ENCODE assay signal across 8 cellular contexts in genomic region chr5:157172408-157172807, GRCh38. TPM values are rescaled to one million over a fixed set of nuclear protein-coding genes. Genes with fewer than 3 reads are reported as not detected.
DNase-seq lines count a peak whose midpoint lies in the region; ATAC-seq and TF ChIP-seq lines count a peak whose summit lies in the region.

No MANE protein-coding gene starts in this region.

- peak overlapping the region; percentile 66 for H3K4me3 Mint-ChIP-seq in activated T-cell treated with anti-CD3 and anti-CD28 coated beads, Interleukin-2, amount 50 U/mL, for 4 hours
- no peak overlapping the region for H3K4me3 Mint-ChIP-seq in glutamatergic neuron (ENCODE audit: unreplicated experiment)

- H3K36me3 ChIP-seq in HAP-1 (replicated peaks), result no peaks in the 10 kb centered on the region

- no peak overlapping the region for H3K4me3 ChIP-seq in HAP-1

- peaks cover 5% of the 10 kb centered on the region; the same call in 1 of the 2 replicates for H3K27me3 ChIP-seq in HAP-1 (ENCODE audit: low read depth)

- H3K9me3 Mint-ChIP-seq in activated T-cell treated with anti-CD3 and anti-CD28 coated beads, Interleukin-2, amount 50 U/mL, for 4 hours, result peaks cover 5% of the 10 kb centered on the region
- no peaks in the 10 kb centered on the region for H3K9me3 Mint-ChIP-seq in glutamatergic neuron (ENCODE audit: unreplicated experiment)

- no peak overlapping the region for H3K27ac ChIP-seq in caudate nucleus (ENCODE audit: low read depth, low read length)

- H3K4me1 Mint-ChIP-seq in activated T-cell treated with anti-CD3 and anti-CD28 coated beads, Interleukin-2, amount 50 U/mL, for 4 hours (ENCODE audit: low read depth), result peaks cover 81% of the 10 kb centered on the region
- H3K4me1 Mint-ChIP-seq in glutamatergic neuron (ENCODE audit: low read depth, unreplicated experiment), result no peaks in the 10 kb centered on the region

- H3K27me3 Mint-ChIP-seq in activated T-cell treated with anti-CD3 and anti-CD28 coated beads, Interleukin-2, amount 50 U/mL, for 4 hours (ENCODE audit: low read depth), result no peaks in the 10 kb centered on the region
- no peaks in the 10 kb centered on the region for H3K27me3 Mint-ChIP-seq in glutamatergic neuron (ENCODE audit: unreplicated experiment)

- H3K27ac Mint-ChIP-seq in glutamatergic neuron (ENCODE audit: unreplicated experiment), result no peak overlapping the region

- in situ Hi-C loops in HAP-1 (cut with MboI; ENCODE audit: low sequenced_read_pairs), result no loop called here

- peak; percentile 82 for DNase-seq in activated T-cell treated with anti-CD3 and anti-CD28 coated beads, Interleukin-2, amount 50 U/mL, for 4 hours
- DNase-seq in stimulated activated CD4-positive, alpha-beta T cell treated with anti-CD3 and anti-CD28 coated beads, Interleukin-4, amount 100 ng/mL, for 48 hours (ENCODE audit: low read depth in 2 of 2), result peak; percentile 76 to 87
- DNase-seq in glutamatergic neuron, result no peak
- DNase-seq in MV-4-11 (lab: John Stamatoyannopoulos, UW), result no peak
- no peak for DNase-seq in caudate nucleus (lab: John Stamatoyannopoulos, UW)
- no peak for DNase-seq in HAP-1 (ENCODE audit: low spot score in 2 of 2)

- no peaks in the 10 kb centered on the region for H3K9me3 ChIP-seq in HAP-1

- ATAC-seq in GM19467 (IDR thresholded peaks at IDR 0.05; ENCODE audit: unreplicated experiment) (peak; percentile 97), HG03558 (IDR thresholded peaks at IDR 0.05; ENCODE audit: extremely low read depth, unreplicated experiment) (peak; percentile 100)
- peak; percentile 96 to 97 for ATAC-seq in activated T-cell treated with anti-CD3 and anti-CD28 coated beads, Interleukin-2, amount 50 U/mL, for 4 hours

- no peaks in the 10 kb centered on the region for H3K4me1 ChIP-seq in HAP-1

- no peak for TF ChIP-seq CTCF in glutamatergic neuron (IDR thresholded peaks at IDR 0.05; ENCODE audit: partially characterized antibody, unreplicated experiment)

- no peaks in the 10 kb centered on the region for H3K36me3 Mint-ChIP-seq in activated T-cell treated with anti-CD3 and anti-CD28 coated beads, Interleukin-2, amount 50 U/mL, for 4 hours (ENCODE audit: insufficient read depth)
- H3K36me3 Mint-ChIP-seq in glutamatergic neuron (ENCODE audit: unreplicated experiment), result no peaks in the 10 kb centered on the region

RNA-seq across cellular contexts. Expression of gene GARIN3, which starts 6.3 kb away (rescaled TPM):
- total RNA-seq in activated T-cell treated with anti-CD3 and anti-CD28 coated beads, Interleukin-2, amount 50 U/mL, for 4 hours, result under 1 TPM; 0.18 to 0.25 (median 0.22) TPM
- not detected for total RNA-seq in glutamatergic neuron (ENCODE audit: unreplicated experiment)

RNA-seq across cellular contexts. Expression of gene ITK, which starts 8.2 kb away (rescaled TPM):
- 100 to 1,000 TPM; 227 to 260 (median 249) TPM for total RNA-seq in activated T-cell treated with anti-CD3 and anti-CD28 coated beads, Interleukin-2, amount 50 U/mL, for 4 hours
- not detected for total RNA-seq in glutamatergic neuron (ENCODE audit: unreplicated experiment)

RNA-seq across cellular contexts. Expression of gene MED7, which starts 29.7 kb away (rescaled TPM):
- total RNA-seq in activated T-cell treated with anti-CD3 and anti-CD28 coated beads, Interleukin-2, amount 50 U/mL, for 4 hours, result 1 to 10 TPM; 7.5 to 9.3 (median 9.1) TPM
- total RNA-seq in glutamatergic neuron (ENCODE audit: unreplicated experiment), result 13.2 TPM

Comparison
In these comparisons a context has a peak if more than half of its experiments do, and no peak if none do; other contexts are left out.
1. DNase-seq: peak in activated T-cell treated with anti-CD3 and anti-CD28 coated beads, Interleukin-2, amount 50 U/mL, for 4 hours (single experiment) and stimulated activated CD4-positive, alpha-beta T cell treated with anti-CD3 and anti-CD28 coated beads, Interleukin-4, amount 100 ng/mL, for 48 hours (2 of 2); none in glutamatergic neuron (single experiment), MV-4-11 (single experiment), caudate nucleus (0 of 61) and HAP-1 (0 of 2).
2. RNA of gene ITK, which starts 8.2 kb away (total RNA-seq): 227 to 260 TPM in activated T-cell treated with anti-CD3 and anti-CD28 coated beads, Interleukin-2, amount 50 U/mL, for 4 hours; not detected in glutamatergic neuron (single experiment); every median in the first group is over 100 times any median in the second.
3. Peak in every context shown above with its lines, with median percentiles within 50 percentile points of each other: ATAC-seq.